18 cellular contexts compared by ENCODE assay signal in the genomic region with DNA sequence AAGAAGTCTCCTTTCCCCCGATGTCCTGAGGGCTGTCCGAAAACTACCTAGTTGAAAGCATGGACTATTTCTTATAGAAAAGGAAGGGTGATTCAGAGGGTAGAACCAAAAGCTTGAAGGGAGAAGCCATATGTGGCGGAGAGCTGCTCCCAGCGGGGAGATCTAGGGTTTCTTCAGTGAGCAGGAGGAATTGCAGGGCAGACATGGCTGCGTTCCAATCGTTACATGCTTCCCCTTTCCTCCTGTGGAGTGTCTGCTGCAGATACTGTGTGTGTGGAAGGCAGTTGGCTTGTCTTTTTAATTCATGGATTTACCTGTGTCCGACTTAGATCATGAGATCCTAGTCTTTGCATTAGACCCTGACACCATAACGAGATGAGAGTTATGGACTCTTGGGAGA.
DNase-seq lines count a peak whose midpoint lies in the region; TF ChIP-seq lines count a peak whose summit lies in the region.
"Had no signal": no experiment of that assay in that cellular context is flagged by ENCODE, and none has a peak within 500 bp of the region (broad histone marks: within the 10 kb centered on the region; RNA-seq: fewer than 3 reads in every experiment).

No MANE protein-coding gene starts in this region.

- no peaks in the 10 kb centered on the region for H3K36me3 Mint-ChIP-seq in brain
- H3K36me3 Mint-ChIP-seq: CD4-positive, CD25-positive, alpha-beta regulatory T cell; IgD-negative memory B cell had no signal

- no peaks in the 10 kb centered on the region for H3K27me3 Mint-ChIP-seq in brain
- H3K27me3 Mint-ChIP-seq: CD4-positive, CD25-positive, alpha-beta regulatory T cell; IgD-negative memory B cell had no signal

- no peak for TF ChIP-seq POLR2A in erythroblast (IDR thresholded peaks at IDR 0.05; ENCODE audit: low read length)

- peaks cover 0 to 37% (median 6%) of the 10 kb centered on the region in 5 experiments for H3K9me3 Mint-ChIP-seq in brain

- H3K4me1 Mint-ChIP-seq in brain = peaks cover 54% of the 10 kb centered on the region
- H3K4me1 Mint-ChIP-seq: CD4-positive, CD25-positive, alpha-beta regulatory T cell; CD8-positive, alpha-beta memory T cell; IgD-negative memory B cell had no signal

- peak overlapping the region in 3 of 5 experiments; percentile 16 to 77 (median 61) for H3K27ac Mint-ChIP-seq in brain
- H3K27ac Mint-ChIP-seq: CD4-positive, CD25-positive, alpha-beta regulatory T cell; CD8-positive, alpha-beta memory T cell; IgD-negative memory B cell had no signal

- DNase-seq in HT1080 (ENCODE audit: low read depth) (peak; percentile 23), OCI-M1 (lab: John Stamatoyannopoulos, UW) (peak; percentile 43), iris pigment epithelial cell (ENCODE audit: low read depth) (peak; percentile 29), GM10266 (ENCODE audit: extremely low spot score) (no peak), erythroblast (lab: John Stamatoyannopoulos, UW) (no peak)
- no peak for DNase-seq in activated T-cell treated with anti-CD3 and anti-CD28 coated beads, Interleukin-2, amount 50 U/mL, for 48 hours
- DNase-seq in activated CD4-positive, alpha-beta T cell treated with anti-CD3 and anti-CD28 coated beads, Interleukin-2, amount 50 U/mL, for 1 hour = no peak
- DNase-seq: ACHN; BE2C; CD4-positive, CD25-positive, alpha-beta regulatory T cell; CD8-positive, alpha-beta memory T cell; COR-L47; DMS153; DMS79; GM23248; KBM-7 had no signal

- H3K4me3 Mint-ChIP-seq in brain = no peak overlapping the region
- H3K4me3 Mint-ChIP-seq: CD4-positive, CD25-positive, alpha-beta regulatory T cell; CD8-positive, alpha-beta memory T cell; IgD-negative memory B cell had no signal

- no peak for TF ChIP-seq CTCF in brain (conservative IDR thresholded peaks at IDR 0.05)
- TF ChIP-seq CTCF in GM10266 (IDR thresholded peaks at IDR 0.05; ENCODE audit: control insufficient read depth, insufficient read depth, low read depth, missing control alignments) = no peak

Comparison
In these comparisons a context has a peak if more than half of its experiments do, and no peak if none do; other contexts are left out.
1. DNase-seq: peak in HT1080 (single experiment), OCI-M1 (single experiment) and iris pigment epithelial cell (single experiment); none in GM10266 (single experiment), erythroblast (0 of 2), activated T-cell treated with anti-CD3 and anti-CD28 coated beads, Interleukin-2, amount 50 U/mL, for 48 hours (0 of 2) and activated CD4-positive, alpha-beta T cell treated with anti-CD3 and anti-CD28 coated beads, Interleukin-2, amount 50 U/mL, for 1 hour (single experiment).